Comparison of ENCODE assay signal across 14 cellular contexts in genomic region chrX:133412246-133412645, GRCh38. TPM values are rescaled to one million over a fixed set of nuclear protein-coding genes. Genes with fewer than 3 reads are reported as not detected.
DNase-seq lines count a peak whose midpoint lies in the region; ATAC-seq and TF ChIP-seq lines count a peak whose summit lies in the region.
"Had no signal": no experiment of that assay in that cellular context is flagged by ENCODE, and none has a peak within 500 bp of the region (broad histone marks: within the 10 kb centered on the region; RNA-seq: fewer than 3 reads in every experiment).

No MANE protein-coding gene starts in this region.

- TF ChIP-seq POLR2A in GM18505 (IDR thresholded peaks at IDR 0.05; ENCODE audit: borderline replicate concordance, extremely low read depth, insufficient read depth, insufficient read length), result no peak

- H3K27me3 ChIP-seq in iPS-15b (ENCODE audit: control insufficient read depth, insufficient read depth, low read length), result peaks cover 7% of the 10 kb centered on the region
- H3K27me3 ChIP-seq: suprapubic skin had no signal

- H3K9ac ChIP-seq in iPS-15b (ENCODE audit: low read depth, low read length), result peak overlapping the region; percentile 28

- POLR2A ChIA-PET in WTC11 (lab: Charles Lee), result no interaction called here

- H3K9me3 ChIP-seq in iPS-15b (ENCODE audit: control insufficient read depth, insufficient read depth, low read length), result no peaks in the 10 kb centered on the region
- H3K9me3 ChIP-seq: suprapubic skin had no signal

- DNase-seq in AG20443 (ENCODE audit: low spot score) (peak; percentile 56), WTC11 (ENCODE audit: low spot score) (no peak), osteocyte (ENCODE audit: extremely low spot score, unreplicated experiment) (no peak), NCI-H2107 (lab: John Stamatoyannopoulos, UW) (no peak)
- no peak for DNase-seq in activated T-cell treated with anti-CD3 and anti-CD28 coated beads, Interleukin-2, amount 50 U/mL, for 48 hours
- DNase-seq: activated effector memory CD4-positive, alpha-beta T cell treated with Interleukin-2 at 50 U/mL for 16 hours; NCI-H2227 treated with DMSO at 0.1 percent for 48 hours; PC-9 had no signal

- no peaks in the 10 kb centered on the region for H3K9me3 Mint-ChIP-seq in WTC11
- H3K9me3 Mint-ChIP-seq in osteocyte (ENCODE audit: unreplicated experiment), result no peaks in the 10 kb centered on the region
- H3K9me3 Mint-ChIP-seq: central memory CD8-positive, alpha-beta T cell; T-helper 1 cell treated with Interleukin-12 subunit alpha and Interleukin-12 subunit beta and Interleukin-4 antibody, amounts not matched to agents 30 μg/mL and 1 μg/mL, for 36 hours had no signal

- H3K4me3 Mint-ChIP-seq in WTC11 (peak overlapping the region; percentile 89), osteocyte (ENCODE audit: unreplicated experiment) (peak overlapping the region; percentile 92)
- H3K4me3 Mint-ChIP-seq: central memory CD8-positive, alpha-beta T cell; T-helper 1 cell treated with Interleukin-12 subunit alpha and Interleukin-12 subunit beta and Interleukin-4 antibody, amounts not matched to agents 30 μg/mL and 1 μg/mL, for 36 hours had no signal

- H3K4me1 Mint-ChIP-seq in WTC11, result peaks cover 55% of the 10 kb centered on the region
- peaks cover 57% of the 10 kb centered on the region for H3K4me1 Mint-ChIP-seq in osteocyte (ENCODE audit: unreplicated experiment)
- H3K4me1 Mint-ChIP-seq: central memory CD8-positive, alpha-beta T cell had no signal

- peaks cover 12% of the 10 kb centered on the region for H3K36me3 ChIP-seq in iPS-15b (ENCODE audit: control insufficient read depth, insufficient read depth, low read length)
- H3K36me3 ChIP-seq: suprapubic skin had no signal

- H3K4me3 ChIP-seq in iPS-15b (ENCODE audit: low read depth, low read length), result peak overlapping the region; percentile 91
- H3K4me3 ChIP-seq: PC-9 had no signal

- ATAC-seq in WTC11 (no peak), HG03095 (IDR thresholded peaks at IDR 0.05; ENCODE audit: unreplicated experiment) (no peak), GM18505 (IDR thresholded peaks at IDR 0.05; ENCODE audit: unreplicated experiment) (no peak)

- H3K27me3 Mint-ChIP-seq in WTC11 (ENCODE audit: low read depth) (no peaks in the 10 kb centered on the region), osteocyte (ENCODE audit: unreplicated experiment) (peaks cover 8% of the 10 kb centered on the region)

- H3K4me1 ChIP-seq in iPS-15b (ENCODE audit: control insufficient read depth, insufficient read depth, low read length), result peaks cover 16% of the 10 kb centered on the region
- H3K4me1 ChIP-seq: suprapubic skin had no signal

- TF ChIP-seq CTCF in WTC11 (IDR thresholded peaks at IDR 0.05) (no peak), osteocyte (IDR thresholded peaks at IDR 0.05) (no peak)

- H3K36me3 Mint-ChIP-seq in WTC11 (peaks cover 23% of the 10 kb centered on the region), osteocyte (ENCODE audit: unreplicated experiment) (peaks cover 1% of the 10 kb centered on the region)

- H3K27ac Mint-ChIP-seq in WTC11 (no peak overlapping the region), osteocyte (ENCODE audit: unreplicated experiment) (peak overlapping the region; percentile 52)
- H3K27ac Mint-ChIP-seq: T-helper 1 cell treated with Interleukin-12 subunit alpha and Interleukin-12 subunit beta and Interleukin-4 antibody, amounts not matched to agents 30 μg/mL and 1 μg/mL, for 36 hours had no signal

- CTCF ChIA-PET in WTC11 (lab: Charles Lee), result interaction anchor here (0.5 to 1.7 kb wide), 2 partner anchors 23 to 78 kb away, joined by 6 read pairs; no protein-coding TSS in a partner anchor

TF ChIP-seq in WTC11, 78 proteins besides CTCF, POLR2A, EP300 and RAD21:
- TF ChIP-seq ZNF317 (CRISPR knock-in tag; IDR thresholded peaks at IDR 0.05; ENCODE audit: borderline replicate concordance, low read depth) (no peak), MAX (CRISPR knock-in tag; IDR thresholded peaks at IDR 0.05) (no peak), E2F5 (CRISPR knock-in tag; IDR thresholded peaks at IDR 0.05) (no peak), SMAD4 (CRISPR knock-in tag; IDR thresholded peaks at IDR 0.05) (no peak), ZNF219 (CRISPR knock-in tag; IDR thresholded peaks at IDR 0.05; ENCODE audit: borderline replicate concordance) (no peak)

RNA-seq across cellular contexts. Expression of gene GPC4, which starts 3.0 kb away (rescaled TPM):
- 120 to 144 TPM (median 120 TPM) in 3 replicates for total RNA-seq in WTC11 (2021)
- total RNA-seq in osteocyte, result 98.0 and 101 TPM in 2 replicates
